ENCODE assay signal across 8 cellular contexts in genomic region chr2:55175254-55176093, GRCh38. TPM values are rescaled to one million over a fixed set of nuclear protein-coding genes. Genes with fewer than 3 reads are reported as not detected.
DNase-seq lines count a peak whose midpoint lies in the region; ATAC-seq and TF ChIP-seq lines count a peak whose summit lies in the region.

No MANE protein-coding gene starts in this region.

- no peaks in the 10 kb centered on the region for H4K20me1 ChIP-seq in mammary epithelial cell (ENCODE audit: insufficient read depth, low read length)

- intact Hi-C loops in mammary epithelial cell (cut with micrococcal nuclease) (loop anchor here (1.0 to 10.0 kb wide), 6 partner anchors 275 to 1071 kb away; partner anchors contain the start of gene EML6), aorta (cut with DNase I) (loop anchor here (2.0 to 10.0 kb wide), 3 partner anchors 275 to 451 kb away; partner anchors contain the start of gene EML6 (in 1 of the 2))

- peak; percentile 57 to 63 for TF ChIP-seq CTCF in mammary epithelial cell (conservative IDR thresholded peaks at IDR 0.05 in 1 of 2, IDR thresholded peaks at IDR 0.05 in 1 of 2; ENCODE audit: extremely low read depth in 1 of 2, insufficient read depth in 1 of 2, low read depth in 1 of 2, low read length in 2 of 2)

- CTCF ChIA-PET in mammary epithelial cell (lab: Charles Lee; ENCODE audit: low non-redundant PET): no interaction called here

- 21% methylated on average over 5 of the region's 5 CpGs for WGBS in mammary epithelial cell (ENCODE audit: low coverage, missing lambda C conversion rate)
- 18 to 22% methylated on average over 5 of the region's 5 CpGs for WGBS in aorta, 2 donors

- H3K4me1 ChIP-seq in mammary epithelial cell (ENCODE audit: insufficient read depth, low read length) (no peaks in the 10 kb centered on the region), aorta (ENCODE audit: control insufficient read depth in 1 of 2, insufficient read depth in 2 of 2, low read length in 2 of 2) (no peaks in the 10 kb centered on the region)

- BruUV-seq in mammary epithelial cell (replicated peaks; lab: Mats Ljungman, UMichigan): TSS peak; percentile 81

- no peaks in the 10 kb centered on the region for H3K9me3 ChIP-seq in mammary epithelial cell (replicated peaks; ENCODE audit: insufficient read depth, low read length)
- no peaks in the 10 kb centered on the region for H3K9me3 ChIP-seq in aorta (ENCODE audit: control insufficient read depth, low read length)

- H2AFZ ChIP-seq in mammary epithelial cell (ENCODE audit: low read depth, low read length): peak overlapping the region; percentile 44

- no peak overlapping the region for H3K9ac ChIP-seq in mammary epithelial cell (ENCODE audit: insufficient read depth, low read length)

- DNase-seq in stimulated activated CD4-positive, alpha-beta T cell treated with anti-CD3 and anti-CD28 coated beads, Interleukin-2, amount 100 ng/mL, for 4 hours (ENCODE audit: low read depth): peak; percentile 1
- no peak for DNase-seq in stimulated activated CD4-positive, alpha-beta T cell treated with anti-CD3 and anti-CD28 coated beads, Interleukin-4, amount 100 ng/mL, for 1 hour
- DNase-seq in NCI-H69 (lab: John Stamatoyannopoulos, UW): peak; percentile 81
- peak; percentile 48 for DNase-seq in mammary epithelial cell
- peak; percentile 67 for DNase-seq in left kidney (ENCODE audit: low read depth, low spot score)
- no peak for DNase-seq in aorta
- DNase-seq in GDM1 (lab: John Stamatoyannopoulos, UW): no peak

- ATAC-seq in HG03175 (IDR thresholded peaks at IDR 0.05; ENCODE audit: unreplicated experiment) (peak; percentile 74), aorta (ENCODE audit: low FRiP score) (peak; percentile 87)

- in situ Hi-C loops in mammary epithelial cell (cut with MboI; ENCODE audit: low sequenced_read_pairs in 2 of 2): loop anchor here in 1 of 2 donors (10.0 to 25.0 kb wide), 3 partner anchors 161 to 313 kb away; no protein-coding TSS in a partner anchor

- dilution Hi-C loops in mammary epithelial cell (cut with HindIII; ENCODE audit: low sequenced_read_pairs): no loop called here

- H3K36me3 ChIP-seq in mammary epithelial cell (ENCODE audit: insufficient read depth, low read length): no peaks in the 10 kb centered on the region
- no peaks in the 10 kb centered on the region for H3K36me3 ChIP-seq in aorta (ENCODE audit: control insufficient read depth in 1 of 2, insufficient read depth in 2 of 2, low read length in 1 of 2)

- H3K27ac ChIP-seq in mammary epithelial cell (ENCODE audit: insufficient read depth, low read depth, low read length) (no peak overlapping the region), aorta (ENCODE audit: low read depth in 1 of 2, low read length in 2 of 2) (no peak overlapping the region)

- H3K27me3 ChIP-seq in mammary epithelial cell (ENCODE audit: insufficient read depth, low read length): no peaks in the 10 kb centered on the region
- no peaks in the 10 kb centered on the region for H3K27me3 ChIP-seq in aorta (ENCODE audit: control insufficient read depth in 1 of 2, insufficient read depth in 2 of 2, low read length in 1 of 2)

- H3K79me2 ChIP-seq in mammary epithelial cell (ENCODE audit: insufficient read depth, low read length): no peaks in the 10 kb centered on the region

- no peak overlapping the region for H3K4me3 ChIP-seq in mammary epithelial cell (replicated peaks in 1 of 3; ENCODE audit: insufficient read depth in 1 of 3, low read depth in 2 of 3, low read length in 3 of 3)
- H3K4me3 ChIP-seq in aorta (ENCODE audit: low read length in 2 of 2): no peak overlapping the region

- no peak overlapping the region for H3K4me2 ChIP-seq in mammary epithelial cell (ENCODE audit: insufficient read depth, low read depth, low read length)

RNA-seq across cellular contexts. Expression of gene CLHC1, which starts 56.6 kb away (rescaled TPM):
- 10 to 100 TPM in 1 of 2 donors, 1 to 10 TPM in 1; 7.7 to 17.1 TPM for total RNA-seq in mammary epithelial cell
- polyA plus RNA-seq in mammary epithelial cell: 2.6 TPM
- polyA minus RNA-seq in mammary epithelial cell: not detected
- 10 to 100 TPM in 1 of 2 donors, 1 to 10 TPM in 1; 9.3 to 13.9 TPM for total RNA-seq in aorta
- 10 to 100 TPM in 1 of 2 donors, 1 to 10 TPM in 1; 3.3 to 17.7 TPM for polyA plus RNA-seq in aorta

RNA-seq across cellular contexts. Expression of gene RPS27A, which starts 57.0 kb away (rescaled TPM):
- total RNA-seq in mammary epithelial cell: 100 to 1,000 TPM; 572 to 897 TPM
- polyA plus RNA-seq in mammary epithelial cell: 1,935 TPM
- polyA minus RNA-seq in mammary epithelial cell: 436 TPM
- total RNA-seq in aorta: 100 to 1,000 TPM; 752 to 754 TPM
- 1,000 to 10,000 TPM; 2,840 to 6,488 TPM for polyA plus RNA-seq in aorta

Comparison
In these comparisons a context has a peak if more than half of its experiments do, and no peak if none do; other contexts are left out.
1. DNase-seq: peak in stimulated activated CD4-positive, alpha-beta T cell treated with anti-CD3 and anti-CD28 coated beads, Interleukin-2, amount 100 ng/mL, for 4 hours (single experiment), NCI-H69 (single experiment), mammary epithelial cell (single experiment) and left kidney (single experiment); none in stimulated activated CD4-positive, alpha-beta T cell treated with anti-CD3 and anti-CD28 coated beads, Interleukin-4, amount 100 ng/mL, for 1 hour (single experiment), aorta (0 of 2) and GDM1 (single experiment).